13 cellular contexts compared by ENCODE assay signal in genomic region chr1:201518105-201518504, GRCh38.
"Had no signal": no experiment of that assay in that cellular context is flagged by ENCODE, and none has a peak within 500 bp of the region (broad histone marks: within the 10 kb centered on the region; RNA-seq: fewer than 3 reads in every experiment).

No MANE protein-coding gene starts in this region.

- H3K27me3 Mint-ChIP-seq: activated CD4-positive, alpha-beta memory T cell treated with anti-CD3 and anti-CD28 coated beads, Interleukin-2, amount 10 ng/mL, durations not matched to agents 7 days and 5 days; stimulated activated naive CD8-positive, alpha-beta T cell treated with anti-CD3 and anti-CD28 coated beads, Interleukin-15, amount 100 ng/mL, for 72 hours had no signal

- H3K4me1 ChIP-seq: uterus had no signal

- DNase-seq: activated CD4-positive, alpha-beta memory T cell treated with anti-CD3 and anti-CD28 coated beads, Interleukin-2, amount 10 ng/mL, durations not matched to agents 7 days and 5 days; activated CD4-positive, alpha-beta T cell treated with anti-CD3 and anti-CD28 coated beads for 1 hour; activated CD8-positive, alpha-beta memory T cell treated with anti-CD3 and anti-CD28 coated beads, Interleukin-2, amount 50 U/mL, for 4 hours; activated naive CD4-positive, alpha-beta T cell; aorta; foreskin melanocyte; heart left ventricle; left ventricle myocardium superior; stimulated activated CD4-positive, alpha-beta T cell treated with anti-CD3 and anti-CD28 coated beads, Interleukin-15, amount 100 ng/mL, for 24 hours; stimulated activated CD4-positive, alpha-beta T cell treated with anti-CD3 and anti-CD28 coated beads, Interleukin-4, amount 100 ng/mL, for 24 hours; stimulated activated naive CD8-positive, alpha-beta T cell treated with anti-CD3 and anti-CD28 coated beads, Interleukin-15, amount 100 ng/mL, for 72 hours had no signal

- H3K9me3 ChIP-seq: thoracic aorta, uterus had no signal

- H3K27ac ChIP-seq: heart left ventricle, thoracic aorta, uterus had no signal

- H3K9me3 Mint-ChIP-seq: activated CD4-positive, alpha-beta memory T cell treated with anti-CD3 and anti-CD28 coated beads, Interleukin-2, amount 10 ng/mL, durations not matched to agents 7 days and 5 days; stimulated activated naive CD8-positive, alpha-beta T cell treated with anti-CD3 and anti-CD28 coated beads, Interleukin-15, amount 100 ng/mL, for 72 hours had no signal

- H3K36me3 ChIP-seq: heart left ventricle, thoracic aorta, uterus had no signal

- ATAC-seq: heart left ventricle; left ventricle myocardium superior; stimulated activated naive CD8-positive, alpha-beta T cell treated with anti-CD3 and anti-CD28 coated beads, Interleukin-15, amount 100 ng/mL, for 72 hours had no signal

- H3K4me3 Mint-ChIP-seq: activated CD4-positive, alpha-beta memory T cell treated with anti-CD3 and anti-CD28 coated beads, Interleukin-2, amount 10 ng/mL, durations not matched to agents 7 days and 5 days; stimulated activated naive CD8-positive, alpha-beta T cell treated with anti-CD3 and anti-CD28 coated beads, Interleukin-15, amount 100 ng/mL, for 72 hours had no signal

- H3K27me3 ChIP-seq: heart left ventricle, uterus had no signal

- H3K4me3 ChIP-seq: heart left ventricle, thoracic aorta, uterus had no signal

- H3K27ac Mint-ChIP-seq: activated CD4-positive, alpha-beta memory T cell treated with anti-CD3 and anti-CD28 coated beads, Interleukin-2, amount 10 ng/mL, durations not matched to agents 7 days and 5 days; stimulated activated naive CD8-positive, alpha-beta T cell treated with anti-CD3 and anti-CD28 coated beads, Interleukin-15, amount 100 ng/mL, for 72 hours had no signal
